8 cellular contexts compared by ENCODE assay signal in genomic region chr1:46466477-46467182, GRCh38. TPM values are rescaled to one million over a fixed set of nuclear protein-coding genes. Genes with fewer than 3 reads are reported as not detected.
A peak's percentile ranks its signal among the peaks of the same experiment; 100 is the strongest.
DNase-seq lines count a peak whose midpoint lies in the region; ATAC-seq, FAIRE-seq and TF ChIP-seq lines count a peak whose summit lies in the region.

No MANE protein-coding gene starts in this region.

- no peaks in the 10 kb centered on the region for H3K9me3 Mint-ChIP-seq in astrocyte (ENCODE audit: unreplicated experiment)

- H3K27me3 Mint-ChIP-seq in astrocyte (ENCODE audit: low read depth, unreplicated experiment), result peaks cover 70% of the 10 kb centered on the region

- 2 to 4% (median 3%) methylated on average over 40 to 84 of the region's 84 CpGs for WGBS in spleen, 5 donors

- peak overlapping the region; percentile 86 for H2AFZ ChIP-seq in astrocyte (ENCODE audit: low read depth, low read length)

- no peaks in the 10 kb centered on the region for H3K9me3 ChIP-seq in astrocyte (ENCODE audit: insufficient read depth, low read depth, low read length)
- no peaks in the 10 kb centered on the region for H3K9me3 ChIP-seq in spleen

- FAIRE-seq in astrocyte (lab: Jason Lieb, UNC), result no peak

- TF ChIP-seq POLR2A in spleen (IDR thresholded peaks at IDR 0.05), result no peak

- no peaks in the 10 kb centered on the region for H3K36me3 Mint-ChIP-seq in astrocyte (ENCODE audit: low read depth, unreplicated experiment)

- intact Hi-C loops in spleen (cut with DNase I; ENCODE audit: low total_unique reads), result no loop called here

- no peaks in the 10 kb centered on the region for H4K20me1 ChIP-seq in astrocyte (ENCODE audit: insufficient read depth, low read length)

- peak overlapping the region; percentile 75 for H3K4me3 Mint-ChIP-seq in astrocyte (ENCODE audit: unreplicated experiment)

- TF ChIP-seq CTCF in astrocyte (IDR thresholded peaks at IDR 0.05; ENCODE audit: insufficient read depth, low read depth, low read length) (no peak), spleen (IDR thresholded peaks at IDR 0.05 in 8 of 11, conservative IDR thresholded peaks at IDR 0.05 in 3 of 11) (no peak)

- ATAC-seq in GM19452 (IDR thresholded peaks at IDR 0.05; ENCODE audit: unreplicated experiment), result no peak

- H3K27ac ChIP-seq in astrocyte (ENCODE audit: low read depth, low read length), result no peak overlapping the region
- no peak overlapping the region for H3K27ac ChIP-seq in spleen

- peaks cover 22% of the 10 kb centered on the region for H3K4me1 Mint-ChIP-seq in astrocyte (ENCODE audit: low read depth, unreplicated experiment)

- DNase-seq in COLO668 (lab: John Stamatoyannopoulos, UW; ENCODE audit: unreplicated experiment) (peak; percentile 78), NCI-H128 (lab: John Stamatoyannopoulos, UW; ENCODE audit: unreplicated experiment) (peak; percentile 32), astrocyte (ENCODE audit: low read depth) (no peak), iPS-NIHi11 (ENCODE audit: low spot score) (peak; percentile 80), spleen (no peak), foreskin melanocyte (no peak)
- no peak for DNase-seq in activated CD4-positive, CD25-positive, alpha-beta regulatory T cell treated with anti-CD3 and anti-CD28 coated beads, Interleukin-2, amount 50 U/mL, for 72 hours

- peak overlapping the region; percentile 18 for H3K27ac Mint-ChIP-seq in astrocyte (ENCODE audit: unreplicated experiment)

- H3K4me2 ChIP-seq in astrocyte (ENCODE audit: low read length), result peak overlapping the region; percentile 84

- H3K79me2 ChIP-seq in astrocyte (ENCODE audit: insufficient read depth, low read length), result no peaks in the 10 kb centered on the region

- peaks cover 8% of the 10 kb centered on the region for H3K4me1 ChIP-seq in astrocyte (ENCODE audit: insufficient read depth, low read length)
- peaks cover 4 to 20% (median 15%) of the 10 kb centered on the region in 6 donors for H3K4me1 ChIP-seq in spleen

- H3K27me3 ChIP-seq in astrocyte (ENCODE audit: insufficient read depth, low read length), result peaks cover 40% of the 10 kb centered on the region
- peaks cover 0 to 79% (median 25%) of the 10 kb centered on the region in 7 donors for H3K27me3 ChIP-seq in spleen (replicated peaks in 1 of 7)

- H3K4me3 ChIP-seq in astrocyte (ENCODE audit: insufficient read depth, low read depth, low read length) (peak overlapping the region; percentile 56), spleen (peak overlapping the region; percentile 48 to 78 (median 56))

- H3K36me3 ChIP-seq in astrocyte (ENCODE audit: insufficient read depth, low read length) (no peaks in the 10 kb centered on the region), spleen (no peaks in the 10 kb centered on the region)

- peak overlapping the region; percentile 43 for H3K9ac ChIP-seq in astrocyte (ENCODE audit: low read length)

RNA-seq across cellular contexts. Expression of gene DMBX1, which starts 23.0 kb away (rescaled TPM):
- total RNA-seq in astrocyte (0.07 and 0.29 TPM in 2 replicates), spleen (not detected)
- not detected for polyA plus RNA-seq in spleen

Comparison
In these comparisons a context has a peak if more than half of its experiments do, and no peak if none do; other contexts are left out.
1. DNase-seq: peak in COLO668 (single experiment), NCI-H128 (single experiment) and iPS-NIHi11 (single experiment); none in astrocyte (single experiment), spleen (single experiment), foreskin melanocyte (single experiment) and activated CD4-positive, CD25-positive, alpha-beta regulatory T cell treated with anti-CD3 and anti-CD28 coated beads, Interleukin-2, amount 50 U/mL, for 72 hours (single experiment).